ENCODE assay signal across 1 cellular context in the genomic region with DNA sequence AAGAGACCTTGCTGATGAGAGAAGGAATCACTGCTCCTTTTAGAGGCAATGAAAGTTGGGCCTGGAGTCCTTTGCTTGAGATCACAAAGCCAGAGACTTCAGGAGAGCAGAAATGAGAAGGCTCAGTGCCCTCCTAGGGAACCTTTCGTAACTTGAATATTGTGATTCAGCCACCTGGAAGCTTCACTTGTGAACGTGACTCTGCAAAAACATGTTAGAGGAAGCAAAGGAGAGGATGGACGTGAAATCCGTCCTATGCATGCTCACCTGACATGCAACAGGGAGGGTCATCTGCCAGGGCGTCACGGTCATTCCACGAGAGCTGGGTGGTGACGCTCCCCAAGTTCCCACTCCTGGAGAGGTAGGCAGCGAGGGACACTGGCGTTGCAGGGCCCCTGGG.
TF ChIP-seq lines count a peak whose summit lies in the region.

No MANE protein-coding gene starts in this region.

TF ChIP-seq in GM23338, 12 proteins besides CTCF, POLR2A, EP300 and RAD21 (continued from another document):
- TF ChIP-seq NANOG (IDR thresholded peaks at IDR 0.05; ENCODE audit: borderline replicate concordance) (no peak), JUNB (IDR thresholded peaks at IDR 0.05; ENCODE audit: unreplicated experiment) (no peak), EZH2 (IDR thresholded peaks at IDR 0.05; ENCODE audit: low read depth, unreplicated experiment) (no peak), EZH2phosphoT487 (IDR thresholded peaks at IDR 0.05; ENCODE audit: unreplicated experiment) (no peak), ZNF114 (CRISPR knock-in tag; IDR thresholded peaks at IDR 0.05) (no peak), ZNF331 (CRISPR knock-in tag; IDR thresholded peaks at IDR 0.05; ENCODE audit: low read depth) (no peak)
- TF ChIP-seq, protein P1, sequence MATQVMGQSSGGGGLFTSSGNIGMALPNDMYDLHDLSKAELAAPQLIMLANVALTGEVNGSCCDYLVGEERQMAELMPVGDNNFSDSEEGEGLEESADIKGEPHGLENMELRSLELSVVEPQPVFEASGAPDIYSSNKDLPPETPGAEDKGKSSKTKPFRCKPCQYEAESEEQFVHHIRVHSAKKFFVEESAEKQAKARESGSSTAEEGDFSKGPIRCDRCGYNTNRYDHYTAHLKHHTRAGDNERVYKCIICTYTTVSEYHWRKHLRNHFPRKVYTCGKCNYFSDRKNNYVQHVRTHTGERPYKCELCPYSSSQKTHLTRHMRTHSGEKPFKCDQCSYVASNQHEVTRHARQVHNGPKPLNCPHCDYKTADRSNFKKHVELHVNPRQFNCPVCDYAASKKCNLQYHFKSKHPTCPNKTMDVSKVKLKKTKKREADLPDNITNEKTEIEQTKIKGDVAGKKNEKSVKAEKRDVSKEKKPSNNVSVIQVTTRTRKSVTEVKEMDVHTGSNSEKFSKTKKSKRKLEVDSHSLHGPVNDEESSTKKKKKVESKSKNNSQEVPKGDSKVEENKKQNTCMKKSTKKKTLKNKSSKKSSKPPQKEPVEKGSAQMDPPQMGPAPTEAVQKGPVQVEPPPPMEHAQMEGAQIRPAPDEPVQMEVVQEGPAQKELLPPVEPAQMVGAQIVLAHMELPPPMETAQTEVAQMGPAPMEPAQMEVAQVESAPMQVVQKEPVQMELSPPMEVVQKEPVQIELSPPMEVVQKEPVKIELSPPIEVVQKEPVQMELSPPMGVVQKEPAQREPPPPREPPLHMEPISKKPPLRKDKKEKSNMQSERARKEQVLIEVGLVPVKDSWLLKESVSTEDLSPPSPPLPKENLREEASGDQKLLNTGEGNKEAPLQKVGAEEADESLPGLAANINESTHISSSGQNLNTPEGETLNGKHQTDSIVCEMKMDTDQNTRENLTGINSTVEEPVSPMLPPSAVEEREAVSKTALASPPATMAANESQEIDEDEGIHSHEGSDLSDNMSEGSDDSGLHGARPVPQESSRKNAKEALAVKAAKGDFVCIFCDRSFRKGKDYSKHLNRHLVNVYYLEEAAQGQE (IDR thresholded peaks at IDR 0.05; ENCODE audit: unreplicated experiment) = no peak
